ENCODE assay signal across 9 cellular contexts in the genomic region with DNA sequence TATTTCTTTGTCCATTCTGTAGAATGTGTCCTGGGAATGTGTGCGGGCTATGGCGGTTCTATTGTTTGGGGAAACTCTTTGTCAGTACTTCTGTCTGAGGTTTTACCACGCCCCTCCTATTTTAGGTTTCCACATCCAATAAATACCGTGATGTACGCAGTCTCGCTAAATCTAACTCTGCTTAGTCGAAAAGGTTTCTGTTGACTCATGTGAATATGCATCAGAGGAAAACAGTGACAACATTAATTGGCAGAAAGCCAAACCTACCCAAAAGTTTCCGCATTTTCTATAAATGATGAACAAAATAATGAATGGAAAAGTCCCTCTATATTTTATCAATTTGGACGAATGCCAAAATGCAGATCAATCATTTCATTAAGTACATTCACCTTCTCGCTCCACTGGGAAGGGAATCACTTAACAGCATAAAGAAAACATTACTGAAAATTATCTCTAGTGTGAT.
DNase-seq lines count a peak whose midpoint lies in the region; ATAC-seq lines count a peak whose summit lies in the region.
"Had no signal": no experiment of that assay in that cellular context is flagged by ENCODE, and none has a peak within 500 bp of the region (broad histone marks: within the 10 kb centered on the region; RNA-seq: fewer than 3 reads in every experiment).

No MANE protein-coding gene starts in this region.

- peaks cover 26% of the 10 kb centered on the region for H3K36me3 Mint-ChIP-seq in activated T-helper 2 cell treated with anti-CD3 and anti-CD28 coated beads, Interferon-gamma antibody, Interleukin-2, Interleukin-4, amounts not matched to agents 10 μg/mL and 5 μg/mL and 100 μg/mL, durations not matched to agents 14 hours and 24 hours and 36 hours (ENCODE audit: low read depth)

- ATAC-seq in HG03571 (IDR thresholded peaks at IDR 0.05; ENCODE audit: unreplicated experiment) (no peak), GM21576 (IDR thresholded peaks at IDR 0.05; ENCODE audit: unreplicated experiment) (no peak)

- DNase-seq in NCI-H345 (lab: John Stamatoyannopoulos, UW) = peak; percentile 0
- DNase-seq in NCI-H345 treated with DMSO at 0.1 percent for 48 hours (lab: John Stamatoyannopoulos, UW; ENCODE audit: unreplicated experiment) = no peak
- no peak for DNase-seq in activated T-helper 2 cell treated with anti-CD3 and anti-CD28 coated beads, Interferon-gamma antibody, Interleukin-2, Interleukin-4, amounts not matched to agents 10 μg/mL and 5 μg/mL and 100 μg/mL, durations not matched to agents 14 hours and 24 hours and 36 hours (ENCODE audit: low spot score)
- peak; percentile 98 for DNase-seq in glomerular endothelial cell (ENCODE audit: extremely low read depth, low read depth, low spot score)
- DNase-seq in stimulated activated CD8-positive, alpha-beta memory T cell treated with anti-CD3 and anti-CD28 coated beads, Interleukin-4, amount 100 ng/mL, for 48 hours = peak; percentile 57
- no peak for DNase-seq in COLO829 (ENCODE audit: low spot score)
- DNase-seq: activated gamma-delta T cell had no signal

- no peaks in the 10 kb centered on the region for H3K27me3 Mint-ChIP-seq in activated T-helper 2 cell treated with anti-CD3 and anti-CD28 coated beads, Interferon-gamma antibody, Interleukin-2, Interleukin-4, amounts not matched to agents 10 μg/mL and 5 μg/mL and 100 μg/mL, durations not matched to agents 14 hours and 24 hours and 36 hours (ENCODE audit: low read depth)

- H3K4me3 Mint-ChIP-seq in activated T-helper 2 cell treated with anti-CD3 and anti-CD28 coated beads, Interferon-gamma antibody, Interleukin-2, Interleukin-4, amounts not matched to agents 10 μg/mL and 5 μg/mL and 100 μg/mL, durations not matched to agents 14 hours and 24 hours and 36 hours (ENCODE audit: low read depth) = no peak overlapping the region

- peaks cover 59% of the 10 kb centered on the region for H3K4me1 Mint-ChIP-seq in activated T-helper 2 cell treated with anti-CD3 and anti-CD28 coated beads, Interferon-gamma antibody, Interleukin-2, Interleukin-4, amounts not matched to agents 10 μg/mL and 5 μg/mL and 100 μg/mL, durations not matched to agents 14 hours and 24 hours and 36 hours (ENCODE audit: low read depth)

- intact Hi-C loops in activated T-helper 2 cell treated with anti-CD3 and anti-CD28 coated beads, Interferon-gamma antibody, Interleukin-2, Interleukin-4, amounts not matched to agents 10 μg/mL and 5 μg/mL and 100 μg/mL, durations not matched to agents 14 hours and 24 hours and 36 hours (cut with micrococcal nuclease) = loop anchor here (2.0 kb wide), 1 partner anchor 13 kb away; no protein-coding TSS in a partner anchor

- H3K9me3 Mint-ChIP-seq in activated T-helper 2 cell treated with anti-CD3 and anti-CD28 coated beads, Interferon-gamma antibody, Interleukin-2, Interleukin-4, amounts not matched to agents 10 μg/mL and 5 μg/mL and 100 μg/mL, durations not matched to agents 14 hours and 24 hours and 36 hours = no peaks in the 10 kb centered on the region

- H3K27ac Mint-ChIP-seq in activated T-helper 2 cell treated with anti-CD3 and anti-CD28 coated beads, Interferon-gamma antibody, Interleukin-2, Interleukin-4, amounts not matched to agents 10 μg/mL and 5 μg/mL and 100 μg/mL, durations not matched to agents 14 hours and 24 hours and 36 hours = peak overlapping the region; percentile 80

Comparison
In these comparisons a context has a peak if more than half of its experiments do, and no peak if none do; other contexts are left out.
1. DNase-seq: peak in NCI-H345 (single experiment), glomerular endothelial cell (single experiment) and stimulated activated CD8-positive, alpha-beta memory T cell treated with anti-CD3 and anti-CD28 coated beads, Interleukin-4, amount 100 ng/mL, for 48 hours (single experiment); none in NCI-H345 treated with DMSO at 0.1 percent for 48 hours (single experiment), activated T-helper 2 cell treated with anti-CD3 and anti-CD28 coated beads, Interferon-gamma antibody, Interleukin-2, Interleukin-4, amounts not matched to agents 10 μg/mL and 5 μg/mL and 100 μg/mL, durations not matched to agents 14 hours and 24 hours and 36 hours (single experiment) and COLO829 (single experiment).